ENCODE assay signal across 9 cellular contexts in the genomic region with DNA sequence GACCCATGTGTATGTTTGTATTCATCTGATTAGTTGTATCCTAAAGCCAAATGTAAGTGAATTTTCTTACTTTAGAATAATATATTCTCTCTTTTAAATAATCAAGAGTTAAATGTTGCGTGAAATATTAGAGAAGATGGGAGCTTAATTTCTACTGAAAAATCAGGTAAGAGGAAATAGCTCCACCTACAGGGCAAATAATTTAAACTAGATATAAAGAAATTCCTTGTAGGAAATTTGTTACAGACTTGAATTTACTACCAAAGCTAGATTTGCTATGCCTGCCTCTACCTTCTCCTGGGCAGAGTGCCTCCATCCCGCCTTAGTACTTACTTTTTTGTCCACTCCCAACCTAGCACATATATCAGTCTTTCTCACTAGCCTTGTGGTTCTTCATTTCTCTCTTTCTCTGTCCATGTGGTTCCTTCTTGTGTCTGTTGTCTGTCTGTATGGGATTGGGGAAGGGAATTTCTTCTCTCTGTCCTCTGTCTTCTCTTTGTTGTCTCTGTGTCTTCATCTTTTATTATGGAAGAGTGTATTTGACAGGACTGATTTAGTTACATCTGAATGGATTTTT. TPM values are rescaled to one million over a fixed set of nuclear protein-coding genes. Genes with fewer than 3 reads are reported as not detected.
DNase-seq lines count a peak whose midpoint lies in the region; ATAC-seq and TF ChIP-seq lines count a peak whose summit lies in the region.
"Had no signal": no experiment of that assay in that cellular context is flagged by ENCODE, and none has a peak within 500 bp of the region (broad histone marks: within the 10 kb centered on the region; RNA-seq: fewer than 3 reads in every experiment).

No MANE protein-coding gene starts in this region.

- H3K27me3 ChIP-seq in spleen (replicated peaks in 1 of 7): no peaks in the 10 kb centered on the region

- ATAC-seq in HG02884 (IDR thresholded peaks at IDR 0.05; ENCODE audit: unreplicated experiment) (no peak), HG03108 (IDR thresholded peaks at IDR 0.05; ENCODE audit: unreplicated experiment) (no peak), HG03095 (IDR thresholded peaks at IDR 0.05; ENCODE audit: unreplicated experiment) (no peak)

- 45 to 65% (median 59%) methylated on average over 2 of the region's 2 CpGs for WGBS in spleen, 5 donors

- no peaks in the 10 kb centered on the region for H3K36me3 ChIP-seq in SK-N-MC (ENCODE audit: insufficient read depth, low read length)
- H3K36me3 ChIP-seq in spleen: no peaks in the 10 kb centered on the region

- H3K9ac ChIP-seq in SK-N-MC (ENCODE audit: insufficient read length): peak overlapping the region; percentile 59
- H3K9ac ChIP-seq: KMS-11 had no signal

- H3K27ac ChIP-seq in SK-N-MC: peak overlapping the region; percentile 74
- no peak overlapping the region for H3K27ac ChIP-seq in spleen
- H3K27ac ChIP-seq: KMS-11 had no signal

- DNase-seq in DMS53 (lab: John Stamatoyannopoulos, UW) (peak; percentile 52), SK-N-MC (ENCODE audit: low read depth, low spot score) (no peak), foreskin melanocyte (peak; percentile 20), spleen (no peak)

- peak; percentile 46 for TF ChIP-seq CTCF in LNCAP (IDR thresholded peaks at IDR 0.05)
- peak in 8 of 11 experiments; percentile 27 to 59 (median 48) for TF ChIP-seq CTCF in spleen (IDR thresholded peaks at IDR 0.05 in 8 of 11, conservative IDR thresholded peaks at IDR 0.05 in 3 of 11)

- intact Hi-C loops in spleen (cut with DNase I; ENCODE audit: low total_unique reads): loop anchor here (5.0 kb wide), 1 partner anchor 119 kb away; no protein-coding TSS in a partner anchor

- TF ChIP-seq POLR2A in spleen (IDR thresholded peaks at IDR 0.05): no peak

- H3K4me3 ChIP-seq in SK-N-MC (no peak overlapping the region), spleen (no peak overlapping the region)

- no peaks in the 10 kb centered on the region for H3K9me3 ChIP-seq in SK-N-MC (ENCODE audit: low read depth, low read length)
- no peaks in the 10 kb centered on the region for H3K9me3 ChIP-seq in spleen

- H3K4me1 ChIP-seq in spleen: peaks cover 0 to 8% (median 3%) of the 10 kb centered on the region in 6 donors

RNA-seq across cellular contexts. Expression of a gene that starts 44.7 kb away (rescaled TPM):
- total RNA-seq in spleen: 10 to 100 TPM; 13.0 to 26.8 (median 21.2) TPM
- polyA plus RNA-seq in spleen: 1 to 10 TPM; 2.0 to 4.6 (median 2.3) TPM

Comparison
In these comparisons a context has a peak if more than half of its experiments do, and no peak if none do; other contexts are left out.
1. DNase-seq: peak in DMS53 (single experiment) and foreskin melanocyte (single experiment); none in SK-N-MC (single experiment) and spleen (single experiment).